ENCODE assay signal across 9 cellular contexts in genomic region chr11:43575931-43576833, GRCh38.
DNase-seq lines count a peak whose midpoint lies in the region; ATAC-seq and TF ChIP-seq lines count a peak whose summit lies in the region.
"Had no signal": no experiment of that assay in that cellular context is flagged by ENCODE, and none has a peak within 500 bp of the region (broad histone marks: within the 10 kb centered on the region; RNA-seq: fewer than 3 reads in every experiment).

No MANE protein-coding gene starts in this region.

- H3K36me3 ChIP-seq in cardiac muscle cell (no peaks in the 10 kb centered on the region), ascending aorta (no peaks in the 10 kb centered on the region), lower lobe of right lung (no peaks in the 10 kb centered on the region), upper lobe of right lung (no peaks in the 10 kb centered on the region)
- H3K36me3 ChIP-seq: upper lobe of left lung had no signal

- no peak for ATAC-seq in left cardiac atrium
- ATAC-seq in lower lobe of right lung, result no peak
- ATAC-seq in upper lobe of right lung, result no peak
- ATAC-seq in GM19328 (IDR thresholded peaks at IDR 0.05; ENCODE audit: unreplicated experiment), result no peak
- no peak for ATAC-seq in GM18907 (IDR thresholded peaks at IDR 0.05; ENCODE audit: unreplicated experiment)

- peak; percentile 28 to 64 for DNase-seq in cardiac muscle cell (ENCODE audit: low read depth in 1 of 2, low spot score in 1 of 2)
- DNase-seq in left cardiac atrium, result no peak
- DNase-seq in ascending aorta (ENCODE audit: low spot score in 2 of 2), result no peak
- DNase-seq in lower lobe of right lung, result no peak
- DNase-seq in upper lobe of right lung, result no peak
- no peak for DNase-seq in NCI-H774 (lab: John Stamatoyannopoulos, UW)

- peaks cover 76% of the 10 kb centered on the region for H3K27me3 ChIP-seq in cardiac muscle cell
- H3K27me3 ChIP-seq in ascending aorta, result peaks cover 27% of the 10 kb centered on the region
- peaks cover 96% of the 10 kb centered on the region for H3K27me3 ChIP-seq in lower lobe of right lung (ENCODE audit: low read depth)
- H3K27me3 ChIP-seq in upper lobe of right lung, result peaks cover 91% of the 10 kb centered on the region

- intact Hi-C loops in left cardiac atrium (cut with DNase I), result loop anchor here in 1 of 2 donors (10.0 kb wide), 1 partner anchor 229 kb away; no protein-coding TSS in a partner anchor
- intact Hi-C loops in ascending aorta (cut with DNase I), result loop anchor here (5.0 kb wide), 1 partner anchor 46 kb away; no protein-coding TSS in a partner anchor
- intact Hi-C loops in lower lobe of right lung (cut with DNase I), result no loop called here
- intact Hi-C loops in upper lobe of right lung (cut with DNase I), result no loop called here

- H3K4me3 ChIP-seq in cardiac muscle cell (peak overlapping the region; percentile 44), ascending aorta (peak overlapping the region; percentile 23 to 34), lower lobe of right lung (peak overlapping the region; percentile 33), upper lobe of right lung (peak overlapping the region; percentile 19)

- peaks cover 26% of the 10 kb centered on the region for H3K4me1 ChIP-seq in cardiac muscle cell (ENCODE audit: low read depth)
- H3K4me1 ChIP-seq in ascending aorta, result peaks cover 0 to 24% of the 10 kb centered on the region in 2 donors
- peaks cover 34% of the 10 kb centered on the region for H3K4me1 ChIP-seq in lower lobe of right lung
- H3K4me1 ChIP-seq in upper lobe of right lung, result peaks cover 33% of the 10 kb centered on the region

- H3K27ac ChIP-seq in cardiac muscle cell (peak overlapping the region; percentile 15), ascending aorta (no peak overlapping the region), lower lobe of right lung (no peak overlapping the region), upper lobe of right lung (no peak overlapping the region)
- H3K27ac ChIP-seq: upper lobe of left lung had no signal

- TF ChIP-seq CTCF in cardiac muscle cell (IDR thresholded peaks at IDR 0.05; ENCODE audit: low read depth, low read length), result no peak
- no peak for TF ChIP-seq CTCF in ascending aorta (IDR thresholded peaks at IDR 0.05)
- TF ChIP-seq CTCF in lower lobe of right lung (IDR thresholded peaks at IDR 0.05), result no peak
- TF ChIP-seq CTCF in upper lobe of right lung (IDR thresholded peaks at IDR 0.05), result no peak

- H3K9me3 ChIP-seq in cardiac muscle cell (ENCODE audit: low read depth) (no peaks in the 10 kb centered on the region), ascending aorta (no peaks in the 10 kb centered on the region), lower lobe of right lung (no peaks in the 10 kb centered on the region), upper lobe of right lung (no peaks in the 10 kb centered on the region)
- H3K9me3 ChIP-seq: upper lobe of left lung had no signal

Comparison
In these comparisons a context has a peak if more than half of its experiments do, and no peak if none do; other contexts are left out.
1. DNase-seq: peak in cardiac muscle cell (2 of 2); none in left cardiac atrium (single experiment), ascending aorta (0 of 2), lower lobe of right lung (single experiment), upper lobe of right lung (single experiment) and NCI-H774 (single experiment).
2. Peak in every context shown above with its lines, with median percentiles within 50 percentile points of each other: H3K4me3 ChIP-seq.